9 cellular contexts compared by ENCODE assay signal in the genomic region with DNA sequence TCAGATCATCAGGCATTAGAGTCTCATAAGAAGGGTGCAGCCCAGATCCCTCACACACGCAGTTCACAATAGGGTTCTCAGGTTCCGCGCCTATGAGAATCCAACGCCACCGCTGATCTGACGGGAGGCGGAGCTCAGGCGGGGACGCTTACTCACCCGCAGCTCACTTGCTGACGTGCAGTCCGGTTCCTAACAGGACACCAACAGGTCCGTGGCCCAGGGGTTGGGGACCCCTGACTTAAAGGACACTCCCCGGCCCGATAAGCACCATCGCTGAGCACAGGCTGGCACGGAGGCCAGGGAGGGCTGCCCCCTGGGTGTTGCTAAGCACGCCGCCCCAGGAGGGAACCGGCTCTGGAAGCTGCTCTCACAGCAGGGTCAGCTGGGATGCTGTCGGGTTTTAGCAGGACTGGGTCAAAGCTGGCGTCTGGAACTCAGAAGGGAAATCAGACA. TPM values are rescaled to one million over a fixed set of nuclear protein-coding genes. Genes with fewer than 3 reads are reported as not detected.
A peak's percentile ranks its signal among the peaks of the same experiment; 100 is the strongest.
DNase-seq lines count a peak whose midpoint lies in the region; ATAC-seq and TF ChIP-seq lines count a peak whose summit lies in the region.
"Had no signal": no experiment of that assay in that cellular context is flagged by ENCODE, and none has a peak within 500 bp of the region (broad histone marks: within the 10 kb centered on the region; RNA-seq: fewer than 3 reads in every experiment).

No MANE protein-coding gene starts in this region.

- no peak for ATAC-seq in GM18511 (IDR thresholded peaks at IDR 0.05; ENCODE audit: unreplicated experiment)

- H3K9ac ChIP-seq in MM.1S (ENCODE audit: low read length), result no peak overlapping the region
- H3K9ac ChIP-seq: KMS-11 had no signal

- H3K4me2 ChIP-seq in MM.1S (ENCODE audit: low read depth, low read length), result no peak overlapping the region
- H3K4me2 ChIP-seq: KMS-11 had no signal

- no peaks in the 10 kb centered on the region for H3K36me3 ChIP-seq in MM.1S (replicated peaks; ENCODE audit: insufficient read depth, low read length)

- H3K27me3 Mint-ChIP-seq in mesothelial cell of epicardium (ENCODE audit: low read depth), result peaks cover 3% of the 10 kb centered on the region

- no peak overlapping the region for H2AFZ ChIP-seq in MM.1S (ENCODE audit: low read length)

- TF ChIP-seq CTCF in mesothelial cell of epicardium (IDR thresholded peaks at IDR 0.05; ENCODE audit: unreplicated experiment) (no peak), MM.1S (IDR thresholded peaks at IDR 0.05; ENCODE audit: low read length) (no peak)

- no peaks in the 10 kb centered on the region for H3K79me2 ChIP-seq in MM.1S (ENCODE audit: low read length)

- H3K27me3 ChIP-seq in MM.1S (replicated peaks; ENCODE audit: insufficient read depth, low read length), result peaks cover 93% of the 10 kb centered on the region

- H3K4me1 ChIP-seq in MM.1S (ENCODE audit: low read length), result no peaks in the 10 kb centered on the region

- H3K4me3 Mint-ChIP-seq in mesothelial cell of epicardium, result peak overlapping the region; percentile 52

- H3K27ac ChIP-seq in MM.1S (ENCODE audit: low read length), result no peak overlapping the region
- H3K27ac ChIP-seq: KMS-11 had no signal

- DNase-seq in DMS153 (lab: John Stamatoyannopoulos, UW), result peak; percentile 45
- peak; percentile 11 for DNase-seq in NCI-H526 treated with DMSO at 0.1 percent for 48 hours (lab: John Stamatoyannopoulos, UW)
- DNase-seq in dermis blood vessel endothelial cell, result peak; percentile 70
- no peak for DNase-seq in mesothelial cell of epicardium (ENCODE audit: low spot score in 2 of 2, unreplicated experiment in 2 of 2)
- no peak for DNase-seq in NCI-H2171 treated with DMSO at 0.1 percent for 48 hours (lab: John Stamatoyannopoulos, UW)
- DNase-seq in GF-D8 (lab: John Stamatoyannopoulos, UW), result no peak
- DNase-seq in MM.1S, result no peak

- no peaks in the 10 kb centered on the region for H3K9me3 ChIP-seq in MM.1S (replicated peaks; ENCODE audit: insufficient read depth, low read length)

- H3K9me2 ChIP-seq in MM.1S (replicated peaks; ENCODE audit: insufficient read depth, low read length), result no peaks in the 10 kb centered on the region

- H3K36me3 Mint-ChIP-seq in mesothelial cell of epicardium, result no peaks in the 10 kb centered on the region

- peak overlapping the region; percentile 53 for H3K27ac Mint-ChIP-seq in mesothelial cell of epicardium

- no peaks in the 10 kb centered on the region for H4K20me1 ChIP-seq in MM.1S (ENCODE audit: insufficient read depth, low read length)

- H3K4me3 ChIP-seq in MM.1S (ENCODE audit: low read length), result no peak overlapping the region

- no peaks in the 10 kb centered on the region for H3K9me3 Mint-ChIP-seq in mesothelial cell of epicardium

- H3K4me1 Mint-ChIP-seq in mesothelial cell of epicardium, result peaks cover 33% of the 10 kb centered on the region

- H3F3A ChIP-seq in MM.1S (ENCODE audit: insufficient read depth, low read length), result no peaks in the 10 kb centered on the region

RNA-seq across cellular contexts. Expression of a gene that starts 30.1 kb away (rescaled TPM):
- total RNA-seq in dermis blood vessel endothelial cell, result 4.8 and 19.3 TPM in 2 replicates
- 34.9 to 36.4 TPM (median 35.1 TPM) in 3 replicates for total RNA-seq in mesothelial cell of epicardium

Comparison
In these comparisons a context has a peak if more than half of its experiments do, and no peak if none do; other contexts are left out.
1. DNase-seq: peak in DMS153 (single experiment), NCI-H526 treated with DMSO at 0.1 percent for 48 hours (single experiment) and dermis blood vessel endothelial cell (single experiment); none in mesothelial cell of epicardium (0 of 2), NCI-H2171 treated with DMSO at 0.1 percent for 48 hours (single experiment), GF-D8 (single experiment) and MM.1S (single experiment).